9 cellular contexts compared by ENCODE assay signal in the genomic region with DNA sequence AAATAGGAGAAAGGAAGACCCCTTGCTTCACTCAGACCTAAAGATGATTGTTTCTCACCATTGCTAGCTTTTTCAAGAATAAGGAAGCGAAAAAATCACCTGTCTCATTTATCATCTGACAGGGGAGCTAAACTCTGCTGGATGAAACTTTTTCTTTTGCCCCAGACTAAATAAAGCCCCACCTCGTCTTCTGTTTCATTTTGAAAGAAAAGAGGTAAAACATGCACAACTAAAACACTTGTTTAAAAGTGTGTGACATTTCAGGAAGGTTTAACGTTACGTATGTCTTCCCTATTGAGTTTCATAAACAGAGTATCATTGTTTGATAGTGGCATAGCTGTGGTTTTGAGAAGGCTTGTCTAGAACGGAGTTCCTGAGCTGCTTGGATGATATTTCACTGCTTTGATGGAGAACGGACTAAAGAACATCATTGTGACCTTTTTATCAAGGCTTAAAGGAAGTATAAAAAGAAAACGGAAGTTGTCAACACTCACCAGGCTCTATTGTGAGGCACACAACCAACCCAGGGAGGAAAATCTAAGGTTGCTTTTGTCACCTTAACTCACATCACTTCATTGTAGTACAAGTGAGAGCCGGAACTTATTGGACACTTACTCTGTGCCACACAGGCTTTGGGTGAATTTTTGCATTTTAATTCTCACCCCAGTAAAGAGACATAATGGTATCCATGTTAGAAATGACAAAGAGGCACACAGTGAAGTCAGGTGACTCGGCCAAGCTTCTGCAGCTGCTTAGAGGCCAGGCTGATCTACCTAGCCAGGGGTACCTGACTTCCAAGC. TPM values are rescaled to one million over a fixed set of nuclear protein-coding genes. Genes with fewer than 3 reads are reported as not detected.
A peak's percentile ranks its signal among the peaks of the same experiment; 100 is the strongest.
DNase-seq lines count a peak whose midpoint lies in the region; ATAC-seq and TF ChIP-seq lines count a peak whose summit lies in the region.
"Had no signal": no experiment of that assay in that cellular context is flagged by ENCODE, and none has a peak within 500 bp of the region (broad histone marks: within the 10 kb centered on the region; RNA-seq: fewer than 3 reads in every experiment).

No MANE protein-coding gene starts in this region.

- peak in 1 of 5 donors; percentile 62 for DNase-seq in CD8-positive, alpha-beta memory T cell
- no peak for DNase-seq in effector memory CD4-positive, alpha-beta T cell
- DNase-seq in glutamatergic neuron (no peak), NAMALWA (ENCODE audit: low spot score) (no peak), NCI-H748 treated with DMSO at 0.1 percent for 48 hours (lab: John Stamatoyannopoulos, UW) (no peak), NCI-H2171 (lab: John Stamatoyannopoulos, UW) (no peak)
- DNase-seq: NCI-H1105 treated with DMSO at 0.1 percent for 48 hours had no signal

- CTCF ChIA-PET in CD8-positive, alpha-beta memory T cell (lab: Charles Lee) = interaction anchor here (1.0 kb wide), 1 partner anchor 89 kb away, joined by 3 read pairs; no protein-coding TSS in a partner anchor

- H3K27me3 ChIP-seq in CD8-positive, alpha-beta memory T cell (ENCODE audit: insufficient read depth, low read length, poor library complexity, severe bottlenecking) = no peaks in the 10 kb centered on the region
- no peaks in the 10 kb centered on the region for H3K27me3 ChIP-seq in effector memory CD4-positive, alpha-beta T cell (replicated peaks; ENCODE audit: control insufficient read depth, insufficient read depth, low read length, poor library complexity, severe bottlenecking)

- no peak overlapping the region for H3K27ac ChIP-seq in CD8-positive, alpha-beta memory T cell (ENCODE audit: low read depth, low read length)
- H3K27ac ChIP-seq in effector memory CD4-positive, alpha-beta T cell (ENCODE audit: insufficient read depth, low read length, poor library complexity, severe bottlenecking) = peak overlapping the region; percentile 61

- POLR2A ChIA-PET in CD8-positive, alpha-beta memory T cell (lab: Charles Lee) = no interaction called here

- H3K27ac Mint-ChIP-seq in CD8-positive, alpha-beta memory T cell = peak overlapping the region; percentile 21 to 95 (median 77)
- H3K27ac Mint-ChIP-seq in glutamatergic neuron (ENCODE audit: unreplicated experiment) = no peak overlapping the region

- no peaks in the 10 kb centered on the region for H3K9me3 ChIP-seq in CD8-positive, alpha-beta memory T cell (ENCODE audit: low read length)
- H3K9me3 ChIP-seq in effector memory CD4-positive, alpha-beta T cell (ENCODE audit: control insufficient read depth, low read length) = no peaks in the 10 kb centered on the region

- no peaks in the 10 kb centered on the region for H3K36me3 ChIP-seq in CD8-positive, alpha-beta memory T cell (ENCODE audit: insufficient read depth, low read length)
- H3K36me3 ChIP-seq in effector memory CD4-positive, alpha-beta T cell (ENCODE audit: control insufficient read depth, insufficient read depth, low read length) = no peaks in the 10 kb centered on the region

- peak overlapping the region in 6 of 7 donors; percentile 21 to 78 (median 54) for H3K4me3 Mint-ChIP-seq in CD8-positive, alpha-beta memory T cell
- H3K4me3 Mint-ChIP-seq in glutamatergic neuron (ENCODE audit: unreplicated experiment) = no peak overlapping the region

- H3K4me3 ChIP-seq in CD8-positive, alpha-beta memory T cell (ENCODE audit: low read length) = peak overlapping the region; percentile 26
- peak overlapping the region; percentile 32 for H3K4me3 ChIP-seq in effector memory CD4-positive, alpha-beta T cell (ENCODE audit: insufficient read depth, low read depth, low read length, poor library complexity, severe bottlenecking)

- peaks cover 14 to 26% (median 17%) of the 10 kb centered on the region in 3 donors for H3K4me1 Mint-ChIP-seq in CD8-positive, alpha-beta memory T cell
- peaks cover 25% of the 10 kb centered on the region for H3K4me1 Mint-ChIP-seq in glutamatergic neuron (ENCODE audit: low read depth, unreplicated experiment)

- H3K36me3 Mint-ChIP-seq in CD8-positive, alpha-beta memory T cell = no peaks in the 10 kb centered on the region
- no peaks in the 10 kb centered on the region for H3K36me3 Mint-ChIP-seq in glutamatergic neuron (ENCODE audit: unreplicated experiment)

- TF ChIP-seq CTCF in glutamatergic neuron (IDR thresholded peaks at IDR 0.05; ENCODE audit: partially characterized antibody, unreplicated experiment) = no peak

- peaks cover 0 to 2% (median 0%) of the 10 kb centered on the region in 5 donors for H3K9me3 Mint-ChIP-seq in CD8-positive, alpha-beta memory T cell
- H3K9me3 Mint-ChIP-seq in glutamatergic neuron (ENCODE audit: unreplicated experiment) = peaks cover 1% of the 10 kb centered on the region

- peaks cover 41% of the 10 kb centered on the region for H3K4me1 ChIP-seq in CD8-positive, alpha-beta memory T cell (ENCODE audit: insufficient read depth, low read length)
- peaks cover 11% of the 10 kb centered on the region for H3K4me1 ChIP-seq in effector memory CD4-positive, alpha-beta T cell (ENCODE audit: control insufficient read depth, insufficient read depth, low read length, poor library complexity, severe bottlenecking)

- ATAC-seq in GM19397 (IDR thresholded peaks at IDR 0.05; ENCODE audit: unreplicated experiment) (peak; percentile 65), HG03469 (IDR thresholded peaks at IDR 0.05; ENCODE audit: unreplicated experiment) (peak; percentile 43)

- H3K27me3 Mint-ChIP-seq in CD8-positive, alpha-beta memory T cell = peaks cover 4 to 11% of the 10 kb centered on the region in 2 donors
- peaks cover 3% of the 10 kb centered on the region for H3K27me3 Mint-ChIP-seq in glutamatergic neuron (ENCODE audit: unreplicated experiment)

RNA-seq across cellular contexts. Expression of a gene that starts 29.5 kb away (rescaled TPM):
- total RNA-seq in CD8-positive, alpha-beta memory T cell = 1 to 10 TPM; 1.5 to 1.6 TPM
- polyA plus RNA-seq in CD8-positive, alpha-beta memory T cell = 0.10 TPM
- total RNA-seq in glutamatergic neuron (ENCODE audit: unreplicated experiment) = 10.0 TPM
